22 cellular contexts compared by ENCODE assay signal in the genomic region with DNA sequence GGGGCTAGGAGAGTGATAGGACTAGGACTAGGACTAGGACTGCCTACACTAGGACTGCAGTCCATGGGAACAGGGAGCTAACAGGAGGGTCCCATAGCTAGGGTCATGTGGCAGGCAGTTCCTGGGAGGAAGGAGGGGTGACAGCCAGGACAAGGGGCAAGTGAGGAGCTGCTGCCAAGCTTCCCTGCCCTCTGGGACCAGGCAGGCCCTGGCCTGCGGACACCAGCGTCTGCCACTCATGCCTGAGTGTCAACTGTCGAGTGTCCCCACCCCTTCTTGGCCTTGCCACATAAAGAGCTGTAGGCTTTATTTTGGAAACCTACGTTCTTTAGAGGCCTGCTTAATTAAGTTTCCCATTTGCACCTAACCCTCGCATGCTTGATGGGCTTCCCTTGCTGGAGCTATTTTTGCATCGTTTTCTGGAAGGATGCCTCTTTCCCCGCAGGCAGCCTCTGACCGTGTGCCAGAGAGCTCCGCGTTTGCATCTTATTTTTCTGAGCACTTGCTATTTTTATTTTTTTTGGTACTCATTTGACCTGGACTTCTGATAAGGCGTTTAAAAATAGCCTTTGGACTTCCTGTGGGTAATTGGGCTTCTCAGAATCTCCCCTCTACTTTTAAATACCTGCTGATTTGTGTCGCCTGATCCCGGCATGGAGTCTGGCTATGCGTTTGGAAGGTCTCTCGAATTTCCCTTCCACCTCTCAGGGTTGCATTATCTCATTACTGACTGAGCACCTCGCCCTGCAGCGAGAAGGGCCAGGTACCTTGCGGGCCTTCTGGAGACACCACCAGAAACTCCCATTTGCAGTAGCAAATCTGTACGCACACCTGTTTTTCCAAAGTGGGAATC.
A peak's percentile ranks its signal among the peaks of the same experiment; 100 is the strongest.
DNase-seq lines count a peak whose midpoint lies in the region; ATAC-seq, FAIRE-seq and TF ChIP-seq lines count a peak whose summit lies in the region.
"Had no signal": no experiment of that assay in that cellular context is flagged by ENCODE, and none has a peak within 500 bp of the region (broad histone marks: within the 10 kb centered on the region; RNA-seq: fewer than 3 reads in every experiment).

No MANE protein-coding gene starts in this region.

- DNase-seq in HepG2 (ENCODE audit: low spot score) (no peak), cerebellum (ENCODE audit: low spot score) (peak; percentile 68), lower lobe of right lung (no peak), PC-3 (no peak), DMS53 (lab: John Stamatoyannopoulos, UW) (no peak), prostate gland (ENCODE audit: low spot score) (no peak)
- DNase-seq: activated gamma-delta T cell; Caco-2; esophagus squamous epithelium; GF-D8; HFFc6; KBM-7; NCI-H1436; pancreas; stimulated activated CD4-positive, alpha-beta T cell treated with anti-CD3 and anti-CD28 coated beads, Interleukin-12 subunit alpha, Interleukin-12 subunit beta, amount 100 ng/mL, for 4 hours; stimulated activated naive CD8-positive, alpha-beta T cell treated with anti-CD3 and anti-CD28 coated beads, Interleukin-15, Interleukin-2, amounts not matched to agents 100 U/mL and 50 U/mL, for 24 hours; SW 1271 had no signal

- TF ChIP-seq POLR2A in HepG2 (IDR thresholded peaks at IDR 0.05; ENCODE audit: insufficient read depth in 1 of 2, low read depth in 2 of 2, low read length in 2 of 2) (no peak), prostate gland (IDR thresholded peaks at IDR 0.05) (no peak)

- H4K20me1 ChIP-seq in HepG2 (ENCODE audit: insufficient read depth, low read length) (no peaks in the 10 kb centered on the region), PC-3 (ENCODE audit: low read length) (peaks cover 5% of the 10 kb centered on the region; the same call in 1 of the 2 replicates)

- ATAC-seq in HepG2 (no peak), lower lobe of right lung (peak; percentile 9 to 35), PC-3 (no peak), HG03378 (IDR thresholded peaks at IDR 0.05; ENCODE audit: unreplicated experiment) (no peak)
- ATAC-seq: Panc1; pancreas; stimulated activated naive CD8-positive, alpha-beta T cell treated with anti-CD3 and anti-CD28 coated beads, Interleukin-15, Interleukin-2, amounts not matched to agents 100 U/mL and 50 U/mL, for 24 hours had no signal

- H3K79me2 ChIP-seq in HepG2 (ENCODE audit: insufficient read depth, low read length) (no peaks in the 10 kb centered on the region), PC-3 (ENCODE audit: low read length) (peaks cover 24% of the 10 kb centered on the region)

- CTCF ChIA-PET in HepG2 (lab: Yijun Ruan, JAX; ENCODE audit: low intra/inter-chr PET ratio, low total read pairs), result no interaction called here
- CTCF ChIA-PET in PC-3 (lab: Charles Lee), result no interaction called here

- no peak for FAIRE-seq in HepG2 (lab: Jason Lieb, UNC)
- FAIRE-seq: keratinocyte, pancreas had no signal

- POLR2A ChIA-PET in HepG2 (lab: Yijun Ruan, JAX), result no interaction called here
- POLR2A ChIA-PET in PC-3 (lab: Charles Lee; ENCODE audit: unreplicated experiment), result no interaction called here

- 77% methylated on average over 19 of the region's 19 CpGs for WGBS in liver
- WGBS in HepG2 (ENCODE audit: low lambda C conversion rate), result 55% methylated on average over 19 of the region's 19 CpGs
- 55% methylated on average over 19 of the region's 19 CpGs for WGBS in prostate gland

- TF ChIP-seq EP300 in HepG2 (IDR thresholded peaks at IDR 0.05; ENCODE audit: low read depth in 2 of 2, low read length in 2 of 2) (no peak), HepG2 (CRISPR knock-in tag; IDR thresholded peaks at IDR 0.05; ENCODE audit: borderline replicate concordance) (no peak)

- H3K4me1 ChIP-seq in liver (ENCODE audit: control insufficient read depth in 4 of 4, insufficient read depth in 4 of 4, low read length in 3 of 4) (no peaks in the 10 kb centered on the region), HepG2 (ENCODE audit: insufficient read depth, low read length) (no peaks in the 10 kb centered on the region), lower lobe of right lung (peaks cover 21% of the 10 kb centered on the region), PC-3 (ENCODE audit: insufficient read depth, low read length) (no peaks in the 10 kb centered on the region), prostate gland (replicated peaks) (no peaks in the 10 kb centered on the region)
- H3K4me1 ChIP-seq: pancreas had no signal

- H3K4me3 ChIP-seq in liver (ENCODE audit: low read depth in 1 of 3, low read length in 3 of 3) (no peak overlapping the region), HepG2 (replicated peaks in 1 of 3; ENCODE audit: insufficient read depth in 1 of 3, low read depth in 2 of 3, low read length in 3 of 3) (no peak overlapping the region), lower lobe of right lung (no peak overlapping the region), PC-3 (ENCODE audit: low read length) (no peak overlapping the region), prostate gland (no peak overlapping the region)
- H3K4me3 ChIP-seq: esophagus squamous epithelium, pancreas had no signal

- no peaks in the 10 kb centered on the region for H3K9me3 ChIP-seq in liver (ENCODE audit: control insufficient read depth in 4 of 4, low read length in 3 of 4)
- H3K9me3 ChIP-seq in HepG2 (ENCODE audit: low read length), result no peaks in the 10 kb centered on the region
- H3K9me3 ChIP-seq in lower lobe of right lung, result no peaks in the 10 kb centered on the region
- H3K9me3 ChIP-seq in PC-3 (ENCODE audit: low read length), result no peaks in the 10 kb centered on the region
- no peaks in the 10 kb centered on the region for H3K9me3 ChIP-seq in prostate gland
- H3K9me3 ChIP-seq: Caco-2, esophagus squamous epithelium, pancreas had no signal

- H3K36me3 ChIP-seq in liver (ENCODE audit: control insufficient read depth in 4 of 4, insufficient read depth in 3 of 4, low read depth in 1 of 4, low read length in 3 of 4) (no peaks in the 10 kb centered on the region), HepG2 (replicated peaks in 1 of 2; ENCODE audit: control insufficient read depth in 1 of 2, insufficient read depth in 2 of 2, low read length in 2 of 2) (no peaks in the 10 kb centered on the region), lower lobe of right lung (no peaks in the 10 kb centered on the region), PC-3 (ENCODE audit: low read depth, low read length) (no peaks in the 10 kb centered on the region), prostate gland (no peaks in the 10 kb centered on the region)
- H3K36me3 ChIP-seq: esophagus squamous epithelium, pancreas had no signal

- no peaks in the 10 kb centered on the region for H3K27me3 ChIP-seq in liver (ENCODE audit: control insufficient read depth in 4 of 4, insufficient read depth in 4 of 4, low read length in 3 of 4)
- H3K27me3 ChIP-seq in HepG2 (ENCODE audit: control insufficient read depth in 1 of 2, insufficient read depth in 2 of 2, low read length in 2 of 2), result no peaks in the 10 kb centered on the region; a peak in 1 of 5 replicates
- no peaks in the 10 kb centered on the region for H3K27me3 ChIP-seq in lower lobe of right lung (ENCODE audit: low read depth)
- H3K27me3 ChIP-seq in PC-3 (ENCODE audit: low read length), result no peaks in the 10 kb centered on the region
- H3K27me3 ChIP-seq in prostate gland (replicated peaks; ENCODE audit: insufficient read depth), result no peaks in the 10 kb centered on the region
- H3K27me3 ChIP-seq: esophagus squamous epithelium, pancreas had no signal

- H3F3A ChIP-seq in PC-3 (ENCODE audit: low read length, unreplicated experiment), result no peaks in the 10 kb centered on the region

- H3K9ac ChIP-seq in liver (ENCODE audit: low read depth in 1 of 2, low read length in 2 of 2), result no peak overlapping the region
- H3K9ac ChIP-seq in HepG2 (ENCODE audit: insufficient read depth, low read depth, low read length), result no peak overlapping the region
- H3K9ac ChIP-seq in PC-3 (ENCODE audit: low read length), result no peak overlapping the region

- no peak overlapping the region for H3K4me2 ChIP-seq in HepG2 (ENCODE audit: low read depth, low read length)
- no peak overlapping the region for H3K4me2 ChIP-seq in PC-3 (ENCODE audit: low read length)

- H3K27ac ChIP-seq in liver (ENCODE audit: low read depth in 1 of 2, low read length in 2 of 2), result no peak overlapping the region
- no peak overlapping the region for H3K27ac ChIP-seq in HepG2 (ENCODE audit: extremely low read length, insufficient read depth, low read length)
- H3K27ac ChIP-seq in lower lobe of right lung, result no peak overlapping the region
- H3K27ac ChIP-seq in PC-3 (ENCODE audit: low read length), result no peak overlapping the region
- H3K27ac ChIP-seq in prostate gland, result no peak overlapping the region
- H3K27ac ChIP-seq: HL-60, pancreas had no signal

- no peak for TF ChIP-seq RAD21 in liver (IDR thresholded peaks at IDR 0.05)
- no peak for TF ChIP-seq RAD21 in HepG2 (CRISPR knock-in tag; IDR thresholded peaks at IDR 0.05)

- BruUV-seq in HepG2 (replicated peaks; lab: Mats Ljungman, UMichigan) (no TSS peak), PC-3 (replicated peaks; lab: Mats Ljungman, UMichigan) (no TSS peak)

- H3K9me2 ChIP-seq in PC-3 (replicated peaks; ENCODE audit: low read length), result no peaks in the 10 kb centered on the region

- no peak for TF ChIP-seq CTCF in liver (IDR thresholded peaks at IDR 0.05; ENCODE audit: low read depth, low read length, missing input control)
- TF ChIP-seq CTCF in HepG2 (CRISPR knock-in tag; IDR thresholded peaks at IDR 0.05), result no peak
- TF ChIP-seq CTCF in lower lobe of right lung (IDR thresholded peaks at IDR 0.05), result no peak
- TF ChIP-seq CTCF in PC-3 (conservative IDR thresholded peaks at IDR 0.05; ENCODE audit: low read depth, low read length), result no peak
- no peak for TF ChIP-seq CTCF in prostate gland (IDR thresholded peaks at IDR 0.05)

- in situ Hi-C loops in HepG2 (cut with HindIII; ENCODE audit: extremely low pct_ligation_motif_present, low pct_unique_long_range_greater_than_20kb), result no loop called here

- H2AFZ ChIP-seq in HepG2 (ENCODE audit: low read length) (no peak overlapping the region), PC-3 (ENCODE audit: low read length) (no peak overlapping the region)

- intact Hi-C loops in HepG2 (cut with micrococcal nuclease; ENCODE audit: unreplicated experiment), result no loop called here
- intact Hi-C loops in lower lobe of right lung (cut with DNase I), result no loop called here
- intact Hi-C loops in PC-3 (cut with micrococcal nuclease), result no loop called here
- intact Hi-C loops in prostate gland (cut with DNase I), result no loop called here

TF ChIP-seq in liver, 16 proteins besides CTCF, POLR2A, EP300 and RAD21:
- no peak for TF ChIP-seq FOXA1 (IDR thresholded peaks at IDR 0.05)
- peak; percentile 43 for TF ChIP-seq NR2F2 (IDR thresholded peaks at IDR 0.05)

TF ChIP-seq in HepG2, 621 proteins besides CTCF, POLR2A, EP300 and RAD21 (continues in another document):
- TF ChIP-seq NBN (conservative IDR thresholded peaks at IDR 0.05), result no peak
- TF ChIP-seq ZNF367 (CRISPR knock-in tag; IDR thresholded peaks at IDR 0.05; ENCODE audit: borderline replicate concordance), result no peak
- TF ChIP-seq SOX13 (IDR thresholded peaks at IDR 0.05), result no peak
- TF ChIP-seq SOX13 (CRISPR knock-in tag; conservative IDR thresholded peaks at IDR 0.05 in 1 of 2, IDR thresholded peaks at IDR 0.05 in 1 of 2), result no peak
- no peak for TF ChIP-seq ZNF879 (CRISPR knock-in tag; IDR thresholded peaks at IDR 0.05)
- no peak for TF ChIP-seq ZNF569 (CRISPR knock-in tag; IDR thresholded peaks at IDR 0.05; ENCODE audit: borderline replicate concordance)
- no peak for TF ChIP-seq MAZ (IDR thresholded peaks at IDR 0.05; ENCODE audit: borderline replicate concordance, low read depth, low read length)
- TF ChIP-seq MAZ (CRISPR knock-in tag; IDR thresholded peaks at IDR 0.05; ENCODE audit: low read depth), result no peak

Comparison
In these comparisons a context has a peak if more than half of its experiments do, and no peak if none do; other contexts are left out.
1. ATAC-seq: peak in lower lobe of right lung (2 of 2); none in HepG2 (single experiment), PC-3 (single experiment) and HG03378 (single experiment).